ENCODE assay signal across 8 cellular contexts in genomic region chr20:36461600-36462439, GRCh38.
A peak's percentile ranks its signal among the peaks of the same experiment; 100 is the strongest.
DNase-seq lines count a peak whose midpoint lies in the region; ATAC-seq and TF ChIP-seq lines count a peak whose summit lies in the region.

No MANE protein-coding gene starts in this region.

- H3K9me3 ChIP-seq in Peyer's patch = no peaks in the 10 kb centered on the region

- H3K36me3 ChIP-seq in Peyer's patch = no peaks in the 10 kb centered on the region

- ATAC-seq in HG02798 (IDR thresholded peaks at IDR 0.05; ENCODE audit: poor library complexity, unreplicated experiment) (peak; percentile 2), Right ventricle myocardium superior (ENCODE audit: poor library complexity) (peak; percentile 34)

- H3K9me3 Mint-ChIP-seq in activated naive CD4-positive, alpha-beta T cell treated with anti-CD3 and anti-CD28 coated beads, Interleukin-2, amount 50 U/mL, for 24 hours = no peaks in the 10 kb centered on the region
- H3K9me3 Mint-ChIP-seq in osteocyte (ENCODE audit: unreplicated experiment) = no peaks in the 10 kb centered on the region

- H3K27ac ChIP-seq in Peyer's patch = peak overlapping the region; percentile 86 to 99 (median 92)

- DNase-seq in GM10266 (ENCODE audit: extremely low spot score) = peak; percentile 55
- DNase-seq in Peyer's patch = peak in 2 of 3 donors; percentile 45 to 75
- peak; percentile 84 for DNase-seq in Right ventricle myocardium superior
- DNase-seq in osteocyte (ENCODE audit: extremely low spot score, unreplicated experiment) = no peak
- no peak for DNase-seq in GM19240 (ENCODE audit: insufficient read length, low spot score)
- no peak for DNase-seq in middle frontal gyrus (ENCODE audit: extremely low spot score, low spot score)

- peak overlapping the region; percentile 90 for H3K27ac Mint-ChIP-seq in activated naive CD4-positive, alpha-beta T cell treated with anti-CD3 and anti-CD28 coated beads, Interleukin-2, amount 50 U/mL, for 24 hours
- peak overlapping the region; percentile 96 for H3K27ac Mint-ChIP-seq in osteocyte (ENCODE audit: unreplicated experiment)

- peak in 1 of 2 donors; percentile 12 for TF ChIP-seq POLR2A in Peyer's patch (IDR thresholded peaks at IDR 0.05)

- peak overlapping the region; percentile 91 for H3K4me3 Mint-ChIP-seq in activated naive CD4-positive, alpha-beta T cell treated with anti-CD3 and anti-CD28 coated beads, Interleukin-2, amount 50 U/mL, for 24 hours
- peak overlapping the region; percentile 98 for H3K4me3 Mint-ChIP-seq in osteocyte (ENCODE audit: unreplicated experiment)

- peaks cover 55% of the 10 kb centered on the region for H3K4me1 Mint-ChIP-seq in activated naive CD4-positive, alpha-beta T cell treated with anti-CD3 and anti-CD28 coated beads, Interleukin-2, amount 50 U/mL, for 24 hours
- peaks cover 45% of the 10 kb centered on the region for H3K4me1 Mint-ChIP-seq in osteocyte (ENCODE audit: unreplicated experiment)

- H3K4me3 ChIP-seq in Peyer's patch = peak overlapping the region; percentile 53 to 93 (median 80)

- intact Hi-C loops in Right ventricle myocardium superior (cut with DNase I) = loop anchor here (5.0 kb wide), 1 partner anchor 80 kb away; the partner anchor contains the start of gene MYL9

- TF ChIP-seq CTCF in GM10266 (IDR thresholded peaks at IDR 0.05; ENCODE audit: control insufficient read depth, insufficient read depth, low read depth, missing control alignments) (no peak), Peyer's patch (IDR thresholded peaks at IDR 0.05) (no peak), osteocyte (IDR thresholded peaks at IDR 0.05) (no peak)

- H3K27me3 Mint-ChIP-seq in activated naive CD4-positive, alpha-beta T cell treated with anti-CD3 and anti-CD28 coated beads, Interleukin-2, amount 50 U/mL, for 24 hours = no peaks in the 10 kb centered on the region
- no peaks in the 10 kb centered on the region for H3K27me3 Mint-ChIP-seq in osteocyte (ENCODE audit: unreplicated experiment)

- no peaks in the 10 kb centered on the region for H3K36me3 Mint-ChIP-seq in activated naive CD4-positive, alpha-beta T cell treated with anti-CD3 and anti-CD28 coated beads, Interleukin-2, amount 50 U/mL, for 24 hours
- peaks cover 2% of the 10 kb centered on the region for H3K36me3 Mint-ChIP-seq in osteocyte (ENCODE audit: unreplicated experiment)

- H3K4me1 ChIP-seq in Peyer's patch = peaks cover 2 to 46% (median 24%) of the 10 kb centered on the region in 4 donors

- no peaks in the 10 kb centered on the region for H3K27me3 ChIP-seq in Peyer's patch

Comparison
In these comparisons a context has a peak if more than half of its experiments do, and no peak if none do; other contexts are left out.
1. DNase-seq: peak in GM10266 (single experiment), Peyer's patch (2 of 3) and Right ventricle myocardium superior (single experiment); none in osteocyte (single experiment), GM19240 (single experiment) and middle frontal gyrus (single experiment).